1 cellular context compared by ENCODE assay signal in the genomic region with DNA sequence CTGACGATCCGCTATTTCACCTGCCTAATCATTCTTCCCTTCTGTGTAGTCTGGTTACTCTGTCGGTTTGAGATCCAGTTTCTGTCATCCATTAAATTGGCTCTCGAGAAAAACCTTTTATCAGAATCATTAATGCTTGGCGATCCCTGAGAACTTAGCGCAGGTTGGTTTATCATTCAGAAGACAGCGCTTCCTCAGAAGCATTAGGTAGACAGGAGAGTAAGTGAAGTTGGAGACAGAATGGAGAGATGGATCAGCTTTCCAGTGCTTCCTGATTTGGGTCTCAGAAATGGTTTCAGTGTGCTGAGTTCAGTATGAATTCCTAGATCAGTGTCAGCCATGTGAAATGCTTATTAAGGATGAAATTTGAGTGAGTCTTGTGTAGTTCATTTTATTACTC.
TF ChIP-seq lines count a peak whose summit lies in the region.

No MANE protein-coding gene starts in this region.

TF ChIP-seq in WTC11, 78 proteins besides CTCF, POLR2A, EP300 and RAD21 (continued from another document):
- TF ChIP-seq, protein P1, sequence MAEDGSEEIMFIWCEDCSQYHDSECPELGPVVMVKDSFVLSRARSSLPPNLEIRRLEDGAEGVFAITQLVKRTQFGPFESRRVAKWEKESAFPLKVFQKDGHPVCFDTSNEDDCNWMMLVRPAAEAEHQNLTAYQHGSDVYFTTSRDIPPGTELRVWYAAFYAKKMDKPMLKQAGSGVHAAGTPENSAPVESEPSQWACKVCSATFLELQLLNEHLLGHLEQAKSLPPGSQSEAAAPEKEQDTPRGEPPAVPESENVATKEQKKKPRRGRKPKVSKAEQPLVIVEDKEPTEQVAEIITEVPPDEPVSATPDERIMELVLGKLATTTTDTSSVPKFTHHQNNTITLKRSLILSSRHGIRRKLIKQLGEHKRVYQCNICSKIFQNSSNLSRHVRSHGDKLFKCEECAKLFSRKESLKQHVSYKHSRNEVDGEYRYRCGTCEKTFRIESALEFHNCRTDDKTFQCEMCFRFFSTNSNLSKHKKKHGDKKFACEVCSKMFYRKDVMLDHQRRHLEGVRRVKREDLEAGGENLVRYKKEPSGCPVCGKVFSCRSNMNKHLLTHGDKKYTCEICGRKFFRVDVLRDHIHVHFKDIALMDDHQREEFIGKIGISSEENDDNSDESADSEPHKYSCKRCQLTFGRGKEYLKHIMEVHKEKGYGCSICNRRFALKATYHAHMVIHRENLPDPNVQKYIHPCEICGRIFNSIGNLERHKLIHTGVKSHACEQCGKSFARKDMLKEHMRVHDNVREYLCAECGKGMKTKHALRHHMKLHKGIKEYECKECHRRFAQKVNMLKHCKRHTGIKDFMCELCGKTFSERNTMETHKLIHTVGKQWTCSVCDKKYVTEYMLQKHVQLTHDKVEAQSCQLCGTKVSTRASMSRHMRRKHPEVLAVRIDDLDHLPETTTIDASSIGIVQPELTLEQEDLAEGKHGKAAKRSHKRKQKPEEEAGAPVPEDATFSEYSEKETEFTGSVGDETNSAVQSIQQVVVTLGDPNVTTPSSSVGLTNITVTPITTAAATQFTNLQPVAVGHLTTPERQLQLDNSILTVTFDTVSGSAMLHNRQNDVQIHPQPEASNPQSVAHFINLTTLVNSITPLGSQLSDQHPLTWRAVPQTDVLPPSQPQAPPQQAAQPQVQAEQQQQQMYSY (CRISPR knock-in tag; IDR thresholded peaks at IDR 0.05) = no peak
- TF ChIP-seq RORB (CRISPR knock-in tag; IDR thresholded peaks at IDR 0.05) = no peak
- no peak for TF ChIP-seq ETV6 (CRISPR knock-in tag; IDR thresholded peaks at IDR 0.05)
- TF ChIP-seq, protein P2, sequence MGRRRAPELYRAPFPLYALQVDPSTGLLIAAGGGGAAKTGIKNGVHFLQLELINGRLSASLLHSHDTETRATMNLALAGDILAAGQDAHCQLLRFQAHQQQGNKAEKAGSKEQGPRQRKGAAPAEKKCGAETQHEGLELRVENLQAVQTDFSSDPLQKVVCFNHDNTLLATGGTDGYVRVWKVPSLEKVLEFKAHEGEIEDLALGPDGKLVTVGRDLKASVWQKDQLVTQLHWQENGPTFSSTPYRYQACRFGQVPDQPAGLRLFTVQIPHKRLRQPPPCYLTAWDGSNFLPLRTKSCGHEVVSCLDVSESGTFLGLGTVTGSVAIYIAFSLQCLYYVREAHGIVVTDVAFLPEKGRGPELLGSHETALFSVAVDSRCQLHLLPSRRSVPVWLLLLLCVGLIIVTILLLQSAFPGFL (CRISPR knock-in tag; IDR thresholded peaks at IDR 0.05; ENCODE audit: borderline replicate concordance) = no peak
- TF ChIP-seq, protein P3, sequence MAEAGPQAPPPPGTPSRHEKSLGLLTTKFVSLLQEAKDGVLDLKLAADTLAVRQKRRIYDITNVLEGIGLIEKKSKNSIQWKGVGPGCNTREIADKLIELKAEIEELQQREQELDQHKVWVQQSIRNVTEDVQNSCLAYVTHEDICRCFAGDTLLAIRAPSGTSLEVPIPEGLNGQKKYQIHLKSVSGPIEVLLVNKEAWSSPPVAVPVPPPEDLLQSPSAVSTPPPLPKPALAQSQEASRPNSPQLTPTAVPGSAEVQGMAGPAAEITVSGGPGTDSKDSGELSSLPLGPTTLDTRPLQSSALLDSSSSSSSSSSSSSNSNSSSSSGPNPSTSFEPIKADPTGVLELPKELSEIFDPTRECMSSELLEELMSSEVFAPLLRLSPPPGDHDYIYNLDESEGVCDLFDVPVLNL (CRISPR knock-in tag; IDR thresholded peaks at IDR 0.05; ENCODE audit: borderline replicate concordance, low read depth) = no peak
- TF ChIP-seq NFE2L1 (CRISPR knock-in tag; IDR thresholded peaks at IDR 0.05) = no peak
TF ChIP-seq in WTC11: peak in this region for 0.
